ENCODE assay signal across 1 cellular context in the genomic region with DNA sequence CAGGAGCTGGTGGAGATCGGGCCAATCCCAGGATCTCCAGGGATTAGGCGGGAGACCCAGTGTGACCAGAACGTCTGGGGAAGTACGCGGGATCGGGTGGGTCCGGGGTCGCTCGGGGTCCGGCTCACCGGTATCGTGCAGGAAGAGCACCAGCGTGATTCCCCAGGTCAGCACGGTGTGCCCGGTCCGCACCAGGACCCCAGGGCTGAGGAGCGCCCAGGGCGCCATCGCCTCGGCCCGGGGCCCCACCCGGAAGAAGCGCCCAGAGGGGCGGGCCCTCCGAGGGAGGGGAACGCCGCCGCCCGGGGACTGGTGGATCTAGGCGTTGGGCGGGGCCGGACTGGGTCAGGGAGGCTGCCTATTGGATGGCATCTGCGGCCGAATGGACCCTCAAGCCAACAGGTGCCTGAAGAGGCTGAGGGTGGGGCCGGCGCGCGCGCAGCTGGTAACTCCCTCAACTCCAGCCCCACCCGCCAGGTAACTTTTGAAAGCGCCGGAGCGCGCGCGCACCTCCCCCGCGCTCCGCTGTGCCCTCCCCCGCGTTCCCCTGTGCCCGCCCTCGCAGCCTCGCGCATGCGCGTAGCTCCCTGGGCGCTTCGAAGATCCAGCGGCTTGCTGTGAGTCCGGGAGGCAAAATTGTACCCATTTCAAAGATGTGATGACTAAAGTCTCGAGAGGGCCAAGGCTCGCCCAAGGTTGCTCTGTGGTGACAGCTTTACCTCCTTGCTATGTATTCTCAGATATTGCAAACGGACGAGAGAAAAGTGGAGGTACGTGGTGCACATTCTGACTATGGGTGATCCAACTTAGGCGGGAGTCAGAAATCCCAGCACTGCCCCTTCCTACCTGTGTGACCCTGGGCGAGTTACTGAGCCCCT.
A peak's percentile ranks its signal among the peaks of the same experiment; 100 is the strongest.
TF ChIP-seq lines count a peak whose summit lies in the region.

A gene with protein sequence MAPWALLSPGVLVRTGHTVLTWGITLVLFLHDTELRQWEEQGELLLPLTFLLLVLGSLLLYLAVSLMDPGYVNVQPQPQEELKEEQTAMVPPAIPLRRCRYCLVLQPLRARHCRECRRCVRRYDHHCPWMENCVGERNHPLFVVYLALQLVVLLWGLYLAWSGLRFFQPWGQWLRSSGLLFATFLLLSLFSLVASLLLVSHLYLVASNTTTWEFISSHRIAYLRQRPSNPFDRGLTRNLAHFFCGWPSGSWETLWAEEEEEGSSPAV (minus strand): TSS at position 262 of the 878 bp plus-strand sequence. CDS start 34 bp downstream, at position 228.

TF ChIP-seq in HEK293, 187 proteins besides CTCF, POLR2A, EP300 and RAD21 (continued from another document and continues in another):
- TF ChIP-seq, protein P1, sequence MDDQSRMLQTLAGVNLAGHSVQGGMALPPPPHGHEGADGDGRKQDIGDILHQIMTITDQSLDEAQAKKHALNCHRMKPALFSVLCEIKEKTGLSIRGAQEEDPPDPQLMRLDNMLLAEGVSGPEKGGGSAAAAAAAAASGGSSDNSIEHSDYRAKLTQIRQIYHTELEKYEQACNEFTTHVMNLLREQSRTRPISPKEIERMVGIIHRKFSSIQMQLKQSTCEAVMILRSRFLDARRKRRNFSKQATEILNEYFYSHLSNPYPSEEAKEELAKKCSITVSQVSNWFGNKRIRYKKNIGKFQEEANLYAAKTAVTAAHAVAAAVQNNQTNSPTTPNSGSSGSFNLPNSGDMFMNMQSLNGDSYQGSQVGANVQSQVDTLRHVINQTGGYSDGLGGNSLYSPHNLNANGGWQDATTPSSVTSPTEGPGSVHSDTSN (CRISPR knock-in tag; IDR thresholded peaks at IDR 0.05) = no peak
- TF ChIP-seq ZBTB8A (tag by site-specific recombination; IDR thresholded peaks at IDR 0.05) = peak; percentile 95
- TF ChIP-seq, protein P2, sequence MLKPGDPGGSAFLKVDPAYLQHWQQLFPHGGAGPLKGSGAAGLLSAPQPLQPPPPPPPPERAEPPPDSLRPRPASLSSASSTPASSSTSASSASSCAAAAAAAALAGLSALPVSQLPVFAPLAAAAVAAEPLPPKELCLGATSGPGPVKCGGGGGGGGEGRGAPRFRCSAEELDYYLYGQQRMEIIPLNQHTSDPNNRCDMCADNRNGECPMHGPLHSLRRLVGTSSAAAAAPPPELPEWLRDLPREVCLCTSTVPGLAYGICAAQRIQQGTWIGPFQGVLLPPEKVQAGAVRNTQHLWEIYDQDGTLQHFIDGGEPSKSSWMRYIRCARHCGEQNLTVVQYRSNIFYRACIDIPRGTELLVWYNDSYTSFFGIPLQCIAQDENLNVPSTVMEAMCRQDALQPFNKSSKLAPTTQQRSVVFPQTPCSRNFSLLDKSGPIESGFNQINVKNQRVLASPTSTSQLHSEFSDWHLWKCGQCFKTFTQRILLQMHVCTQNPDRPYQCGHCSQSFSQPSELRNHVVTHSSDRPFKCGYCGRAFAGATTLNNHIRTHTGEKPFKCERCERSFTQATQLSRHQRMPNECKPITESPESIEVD (tag by site-specific recombination; IDR thresholded peaks at IDR 0.05) = no peak
- TF ChIP-seq, protein P3, sequence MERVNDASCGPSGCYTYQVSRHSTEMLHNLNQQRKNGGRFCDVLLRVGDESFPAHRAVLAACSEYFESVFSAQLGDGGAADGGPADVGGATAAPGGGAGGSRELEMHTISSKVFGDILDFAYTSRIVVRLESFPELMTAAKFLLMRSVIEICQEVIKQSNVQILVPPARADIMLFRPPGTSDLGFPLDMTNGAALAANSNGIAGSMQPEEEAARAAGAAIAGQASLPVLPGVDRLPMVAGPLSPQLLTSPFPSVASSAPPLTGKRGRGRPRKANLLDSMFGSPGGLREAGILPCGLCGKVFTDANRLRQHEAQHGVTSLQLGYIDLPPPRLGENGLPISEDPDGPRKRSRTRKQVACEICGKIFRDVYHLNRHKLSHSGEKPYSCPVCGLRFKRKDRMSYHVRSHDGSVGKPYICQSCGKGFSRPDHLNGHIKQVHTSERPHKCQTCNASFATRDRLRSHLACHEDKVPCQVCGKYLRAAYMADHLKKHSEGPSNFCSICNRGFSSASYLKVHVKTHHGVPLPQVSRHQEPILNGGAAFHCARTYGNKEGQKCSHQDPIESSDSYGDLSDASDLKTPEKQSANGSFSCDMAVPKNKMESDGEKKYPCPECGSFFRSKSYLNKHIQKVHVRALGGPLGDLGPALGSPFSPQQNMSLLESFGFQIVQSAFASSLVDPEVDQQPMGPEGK (tag by site-specific recombination; IDR thresholded peaks at IDR 0.05) = peak; percentile 97
- TF ChIP-seq FEZF1 (tag by site-specific recombination; IDR thresholded peaks at IDR 0.05) = no peak
- no peak for TF ChIP-seq PRDM1 (tag by site-specific recombination; IDR thresholded peaks at IDR 0.05)
- peak; percentile 61 for TF ChIP-seq WT1 (tag by site-specific recombination; IDR thresholded peaks at IDR 0.05)
- peak; percentile 30 for TF ChIP-seq SETDB1 (IDR thresholded peaks at IDR 0.05; ENCODE audit: insufficient read length, low read length)
- peak; percentile 97 for TF ChIP-seq KLF8 (tag by site-specific recombination; IDR thresholded peaks at IDR 0.05)
- TF ChIP-seq ZNF776 (tag by site-specific recombination; IDR thresholded peaks at IDR 0.05; ENCODE audit: borderline replicate concordance) = no peak
- TF ChIP-seq ZNF624 (tag by site-specific recombination; IDR thresholded peaks at IDR 0.05) = no peak
- TF ChIP-seq TCF7L2 (IDR thresholded peaks at IDR 0.05; ENCODE audit: borderline replicate concordance, low read depth, low read length) = no peak
- peak; percentile 90; the same call in 1 of the 2 replicates for TF ChIP-seq ZNF391 (tag by site-specific recombination; IDR thresholded peaks at IDR 0.05; ENCODE audit: borderline replicate concordance, low read depth)
- TF ChIP-seq ZNF112 (tag by site-specific recombination; IDR thresholded peaks at IDR 0.05) = no peak
- peak; percentile 65; the same call in 1 of the 2 replicates for TF ChIP-seq ZNF239 (tag by site-specific recombination; IDR thresholded peaks at IDR 0.05)
- TF ChIP-seq, protein P4, sequence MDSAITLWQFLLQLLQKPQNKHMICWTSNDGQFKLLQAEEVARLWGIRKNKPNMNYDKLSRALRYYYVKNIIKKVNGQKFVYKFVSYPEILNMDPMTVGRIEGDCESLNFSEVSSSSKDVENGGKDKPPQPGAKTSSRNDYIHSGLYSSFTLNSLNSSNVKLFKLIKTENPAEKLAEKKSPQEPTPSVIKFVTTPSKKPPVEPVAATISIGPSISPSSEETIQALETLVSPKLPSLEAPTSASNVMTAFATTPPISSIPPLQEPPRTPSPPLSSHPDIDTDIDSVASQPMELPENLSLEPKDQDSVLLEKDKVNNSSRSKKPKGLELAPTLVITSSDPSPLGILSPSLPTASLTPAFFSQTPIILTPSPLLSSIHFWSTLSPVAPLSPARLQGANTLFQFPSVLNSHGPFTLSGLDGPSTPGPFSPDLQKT (IDR thresholded peaks at IDR 0.05; ENCODE audit: borderline replicate concordance, low read depth, low read length) = no peak
- TF ChIP-seq, protein P5, sequence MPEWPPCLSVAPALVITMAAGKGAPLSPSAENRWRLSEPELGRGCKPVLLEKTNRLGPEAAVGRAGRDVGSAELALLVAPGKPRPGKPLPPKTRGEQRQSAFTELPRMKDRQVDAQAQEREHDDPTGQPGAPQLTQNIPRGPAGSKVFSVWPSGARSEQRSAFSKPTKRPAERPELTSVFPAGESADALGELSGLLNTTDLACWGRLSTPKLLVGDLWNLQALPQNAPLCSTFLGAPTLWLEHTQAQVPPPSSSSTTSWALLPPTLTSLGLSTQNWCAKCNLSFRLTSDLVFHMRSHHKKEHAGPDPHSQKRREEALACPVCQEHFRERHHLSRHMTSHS (tag by site-specific recombination; IDR thresholded peaks at IDR 0.05) = no peak
- TF ChIP-seq ZFP69B (tag by site-specific recombination; IDR thresholded peaks at IDR 0.05) = peak; percentile 93
- TF ChIP-seq ZNF37A (tag by site-specific recombination; IDR thresholded peaks at IDR 0.05) = no peak
- peak; percentile 96 for TF ChIP-seq SCRT1 (tag by site-specific recombination; IDR thresholded peaks at IDR 0.05; ENCODE audit: borderline replicate concordance)
- TF ChIP-seq ZNF596 (tag by site-specific recombination; IDR thresholded peaks at IDR 0.05) = no peak
- 0 out of 2 replicates have a peak, but pooled peaks have one; percentile 17 for TF ChIP-seq REPIN1 (tag by site-specific recombination; IDR thresholded peaks at IDR 0.05; ENCODE audit: low read depth)
- peak; percentile 48; the same call in 1 of the 2 replicates for TF ChIP-seq ZNF76 (tag by site-specific recombination; IDR thresholded peaks at IDR 0.05; ENCODE audit: borderline replicate concordance, low read depth)
- no peak for TF ChIP-seq ZNF23 (tag by site-specific recombination; IDR thresholded peaks at IDR 0.05; ENCODE audit: borderline replicate concordance)
- TF ChIP-seq, protein P6, sequence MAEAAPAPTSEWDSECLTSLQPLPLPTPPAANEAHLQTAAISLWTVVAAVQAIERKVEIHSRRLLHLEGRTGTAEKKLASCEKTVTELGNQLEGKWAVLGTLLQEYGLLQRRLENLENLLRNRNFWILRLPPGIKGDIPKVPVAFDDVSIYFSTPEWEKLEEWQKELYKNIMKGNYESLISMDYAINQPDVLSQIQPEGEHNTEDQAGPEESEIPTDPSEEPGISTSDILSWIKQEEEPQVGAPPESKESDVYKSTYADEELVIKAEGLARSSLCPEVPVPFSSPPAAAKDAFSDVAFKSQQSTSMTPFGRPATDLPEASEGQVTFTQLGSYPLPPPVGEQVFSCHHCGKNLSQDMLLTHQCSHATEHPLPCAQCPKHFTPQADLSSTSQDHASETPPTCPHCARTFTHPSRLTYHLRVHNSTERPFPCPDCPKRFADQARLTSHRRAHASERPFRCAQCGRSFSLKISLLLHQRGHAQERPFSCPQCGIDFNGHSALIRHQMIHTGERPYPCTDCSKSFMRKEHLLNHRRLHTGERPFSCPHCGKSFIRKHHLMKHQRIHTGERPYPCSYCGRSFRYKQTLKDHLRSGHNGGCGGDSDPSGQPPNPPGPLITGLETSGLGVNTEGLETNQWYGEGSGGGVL (tag by site-specific recombination; IDR thresholded peaks at IDR 0.05) = no peak
- TF ChIP-seq ZIC2 (tag by site-specific recombination; IDR thresholded peaks at IDR 0.05) = peak; percentile 9; the same call in 1 of the 2 replicates
- TF ChIP-seq ZBTB1 (tag by site-specific recombination; IDR thresholded peaks at IDR 0.05) = 0 out of 2 replicates have a peak, but pooled peaks have one; percentile 15
- TF ChIP-seq, protein P7, sequence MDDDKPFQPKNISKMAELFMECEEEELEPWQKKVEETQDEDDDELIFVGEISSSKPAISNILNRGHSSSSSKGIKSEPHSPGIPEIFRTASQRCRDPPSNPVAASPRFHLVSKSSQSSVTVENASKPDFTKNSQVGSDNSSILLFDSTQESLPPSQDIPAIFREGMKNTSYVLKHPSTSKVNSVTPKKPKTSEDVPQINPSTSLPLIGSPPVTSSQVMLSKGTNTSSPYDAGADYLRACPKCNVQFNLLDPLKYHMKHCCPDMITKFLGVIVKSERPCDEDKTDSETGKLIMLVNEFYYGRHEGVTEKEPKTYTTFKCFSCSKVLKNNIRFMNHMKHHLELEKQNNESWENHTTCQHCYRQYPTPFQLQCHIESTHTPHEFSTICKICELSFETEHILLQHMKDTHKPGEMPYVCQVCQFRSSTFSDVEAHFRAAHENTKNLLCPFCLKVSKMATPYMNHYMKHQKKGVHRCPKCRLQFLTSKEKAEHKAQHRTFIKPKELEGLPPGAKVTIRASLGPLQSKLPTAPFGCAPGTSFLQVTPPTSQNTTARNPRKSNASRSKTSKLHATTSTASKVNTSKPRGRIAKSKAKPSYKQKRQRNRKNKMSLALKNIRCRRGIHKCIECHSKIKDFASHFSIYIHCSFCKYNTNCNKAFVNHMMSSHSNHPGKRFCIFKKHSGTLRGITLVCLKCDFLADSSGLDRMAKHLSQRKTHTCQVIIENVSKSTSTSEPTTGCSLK (tag by site-specific recombination; IDR thresholded peaks at IDR 0.05) = no peak
- TF ChIP-seq ZNF354C (tag by site-specific recombination; IDR thresholded peaks at IDR 0.05; ENCODE audit: borderline replicate concordance, low read depth) = no peak
- no peak for TF ChIP-seq GFI1B (tag by site-specific recombination; IDR thresholded peaks at IDR 0.05)
- TF ChIP-seq, protein P8, sequence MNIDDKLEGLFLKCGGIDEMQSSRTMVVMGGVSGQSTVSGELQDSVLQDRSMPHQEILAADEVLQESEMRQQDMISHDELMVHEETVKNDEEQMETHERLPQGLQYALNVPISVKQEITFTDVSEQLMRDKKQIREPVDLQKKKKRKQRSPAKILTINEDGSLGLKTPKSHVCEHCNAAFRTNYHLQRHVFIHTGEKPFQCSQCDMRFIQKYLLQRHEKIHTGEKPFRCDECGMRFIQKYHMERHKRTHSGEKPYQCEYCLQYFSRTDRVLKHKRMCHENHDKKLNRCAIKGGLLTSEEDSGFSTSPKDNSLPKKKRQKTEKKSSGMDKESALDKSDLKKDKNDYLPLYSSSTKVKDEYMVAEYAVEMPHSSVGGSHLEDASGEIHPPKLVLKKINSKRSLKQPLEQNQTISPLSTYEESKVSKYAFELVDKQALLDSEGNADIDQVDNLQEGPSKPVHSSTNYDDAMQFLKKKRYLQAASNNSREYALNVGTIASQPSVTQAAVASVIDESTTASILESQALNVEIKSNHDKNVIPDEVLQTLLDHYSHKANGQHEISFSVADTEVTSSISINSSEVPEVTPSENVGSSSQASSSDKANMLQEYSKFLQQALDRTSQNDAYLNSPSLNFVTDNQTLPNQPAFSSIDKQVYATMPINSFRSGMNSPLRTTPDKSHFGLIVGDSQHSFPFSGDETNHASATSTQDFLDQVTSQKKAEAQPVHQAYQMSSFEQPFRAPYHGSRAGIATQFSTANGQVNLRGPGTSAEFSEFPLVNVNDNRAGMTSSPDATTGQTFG (tag by site-specific recombination; IDR thresholded peaks at IDR 0.05; ENCODE audit: borderline replicate concordance) = no peak
- TF ChIP-seq ZNF48 (tag by site-specific recombination; IDR thresholded peaks at IDR 0.05) = no peak
- TF ChIP-seq, protein P9, sequence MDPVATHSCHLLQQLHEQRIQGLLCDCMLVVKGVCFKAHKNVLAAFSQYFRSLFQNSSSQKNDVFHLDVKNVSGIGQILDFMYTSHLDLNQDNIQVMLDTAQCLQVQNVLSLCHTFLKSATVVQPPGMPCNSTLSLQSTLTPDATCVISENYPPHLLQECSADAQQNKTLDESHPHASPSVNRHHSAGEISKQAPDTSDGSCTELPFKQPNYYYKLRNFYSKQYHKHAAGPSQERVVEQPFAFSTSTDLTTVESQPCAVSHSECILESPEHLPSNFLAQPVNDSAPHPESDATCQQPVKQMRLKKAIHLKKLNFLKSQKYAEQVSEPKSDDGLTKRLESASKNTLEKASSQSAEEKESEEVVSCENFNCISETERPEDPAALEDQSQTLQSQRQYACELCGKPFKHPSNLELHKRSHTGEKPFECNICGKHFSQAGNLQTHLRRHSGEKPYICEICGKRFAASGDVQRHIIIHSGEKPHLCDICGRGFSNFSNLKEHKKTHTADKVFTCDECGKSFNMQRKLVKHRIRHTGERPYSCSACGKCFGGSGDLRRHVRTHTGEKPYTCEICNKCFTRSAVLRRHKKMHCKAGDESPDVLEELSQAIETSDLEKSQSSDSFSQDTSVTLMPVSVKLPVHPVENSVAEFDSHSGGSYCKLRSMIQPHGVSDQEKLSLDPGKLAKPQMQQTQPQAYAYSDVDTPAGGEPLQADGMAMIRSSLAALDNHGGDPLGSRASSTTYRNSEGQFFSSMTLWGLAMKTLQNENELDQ (tag by site-specific recombination; IDR thresholded peaks at IDR 0.05; ENCODE audit: low read depth) = no peak
- TF ChIP-seq ZNF549 (tag by site-specific recombination; IDR thresholded peaks at IDR 0.05) = no peak
- peak; percentile 48 for TF ChIP-seq ZBTB17 (tag by site-specific recombination; IDR thresholded peaks at IDR 0.05)
- TF ChIP-seq ZNF530 (tag by site-specific recombination; IDR thresholded peaks at IDR 0.05; ENCODE audit: low read depth) = no peak
- TF ChIP-seq ZNF654 (tag by site-specific recombination; IDR thresholded peaks at IDR 0.05; ENCODE audit: low read depth) = 0 out of 2 replicates have a peak, but pooled peaks have one; percentile 4
